Comparison of ENCODE assay signal across 10 cellular contexts in genomic region chr14:81991998-81992397, GRCh38.
DNase-seq lines count a peak whose midpoint lies in the region; TF ChIP-seq lines count a peak whose summit lies in the region.
"Had no signal": no experiment of that assay in that cellular context is flagged by ENCODE, and none has a peak within 500 bp of the region (broad histone marks: within the 10 kb centered on the region; RNA-seq: fewer than 3 reads in every experiment).

No MANE protein-coding gene starts in this region.

- in situ Hi-C loops in transverse colon (cut with MboI; ENCODE audit: low pct_ligation_motif_present in 1 of 4, low pct_unique_long_range_greater_than_20kb in 1 of 4, low sequenced_read_pairs in 3 of 4) = no loop called here
- in situ Hi-C loops in HAP-1 (cut with MboI; ENCODE audit: low sequenced_read_pairs) = loop anchor here (25.0 kb wide), 1 partner anchor 280 kb away; no protein-coding TSS in a partner anchor

- H3K4me1 ChIP-seq in left ventricle myocardium inferior = no peaks in the 10 kb centered on the region
- H3K4me1 ChIP-seq in transverse colon = no peaks in the 10 kb centered on the region
- H3K4me1 ChIP-seq in HAP-1 = no peaks in the 10 kb centered on the region

- no peak overlapping the region for H3K27ac ChIP-seq in left ventricle myocardium inferior (replicated peaks)
- H3K27ac ChIP-seq in transverse colon = no peak overlapping the region

- H3K36me3 ChIP-seq in left ventricle myocardium inferior (no peaks in the 10 kb centered on the region), transverse colon (no peaks in the 10 kb centered on the region), HAP-1 (replicated peaks) (no peaks in the 10 kb centered on the region)

- no peak for TF ChIP-seq POLR2A in transverse colon (IDR thresholded peaks at IDR 0.05)

- intact Hi-C loops in left ventricle myocardium inferior (cut with micrococcal nuclease) (no loop called here), cardiac septum (cut with DNase I) (no loop called here), transverse colon (cut with DNase I; ENCODE audit: low total_unique reads) (no loop called here)

- DNase-seq in left ventricle myocardium inferior (no peak), cardiac septum (ENCODE audit: low spot score) (no peak), NAMALWA (ENCODE audit: low spot score) (peak; percentile 30), epithelial cell of esophagus (ENCODE audit: low read depth) (peak; percentile 8), transverse colon (no peak), NCI-H2081 (lab: John Stamatoyannopoulos, UW) (no peak), T-helper 1 cell (no peak), HAP-1 (ENCODE audit: low spot score in 2 of 2) (no peak)
- DNase-seq: C1 segment of cervical spinal cord; stimulated activated CD4-positive, alpha-beta T cell treated with anti-CD3 and anti-CD28 coated beads, Interleukin-12 subunit alpha, Interleukin-12 subunit beta, amount 100 ng/mL, for 4 hours had no signal

- H3K9me3 ChIP-seq in left ventricle myocardium inferior (replicated peaks) = no peaks in the 10 kb centered on the region
- H3K9me3 ChIP-seq in transverse colon = no peaks in the 10 kb centered on the region
- no peaks in the 10 kb centered on the region for H3K9me3 ChIP-seq in HAP-1

- H3K4me3 ChIP-seq in left ventricle myocardium inferior (no peak overlapping the region), epithelial cell of esophagus (ENCODE audit: low read length) (no peak overlapping the region), transverse colon (no peak overlapping the region), HAP-1 (no peak overlapping the region)

- TF ChIP-seq CTCF in left ventricle myocardium inferior (IDR thresholded peaks at IDR 0.05; ENCODE audit: borderline replicate concordance) (peak; percentile 19), epithelial cell of esophagus (IDR thresholded peaks at IDR 0.05; ENCODE audit: insufficient read depth, low read depth, low read length, missing control alignments) (peak; percentile 27), transverse colon (IDR thresholded peaks at IDR 0.05) (peak in 2 of 5 experiments; percentile 8 to 9)

- 59% methylated on average over 1 of the region's 1 CpG; no CpG with 5 or more reads in 1 of the 2 donors for WGBS in transverse colon (ENCODE audit: low coverage in 1 of 2), 2 donors

- TF ChIP-seq EP300 in transverse colon (IDR thresholded peaks at IDR 0.05; ENCODE audit: low read depth) = no peak

- peaks cover 30% of the 10 kb centered on the region for H3K27me3 ChIP-seq in left ventricle myocardium inferior (ENCODE audit: low read depth)
- H3K27me3 ChIP-seq in transverse colon = no peaks in the 10 kb centered on the region
- H3K27me3 ChIP-seq in HAP-1 (ENCODE audit: low read depth) = no peaks in the 10 kb centered on the region

Comparison
In these comparisons a context has a peak if more than half of its experiments do, and no peak if none do; other contexts are left out.
1. DNase-seq: peak in NAMALWA (single experiment) and epithelial cell of esophagus (single experiment); none in left ventricle myocardium inferior (single experiment), cardiac septum (single experiment), transverse colon (single experiment), NCI-H2081 (0 of 2), T-helper 1 cell (0 of 5) and HAP-1 (0 of 2).